Comparison of ENCODE assay signal across 13 cellular contexts in the genomic region with DNA sequence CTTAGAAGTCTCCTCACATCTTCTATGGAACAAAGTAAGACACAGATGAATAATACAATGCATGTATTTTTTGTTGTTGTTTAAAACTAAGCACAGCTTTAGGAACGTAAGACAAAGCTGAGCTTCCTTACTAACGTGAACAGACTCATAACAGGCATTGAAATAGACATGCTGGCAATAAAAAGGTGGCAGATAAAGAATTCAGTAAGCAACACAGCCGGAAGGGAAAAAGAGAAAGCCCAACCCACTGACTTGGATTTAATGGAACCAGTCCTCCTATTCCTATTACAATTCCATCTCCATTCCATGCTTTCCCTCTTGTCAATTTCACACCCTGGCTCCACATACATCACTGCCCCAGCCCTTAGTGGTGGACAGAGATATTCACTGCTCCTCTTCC.
DNase-seq lines count a peak whose midpoint lies in the region; ATAC-seq and TF ChIP-seq lines count a peak whose summit lies in the region.
"Had no signal": no experiment of that assay in that cellular context is flagged by ENCODE, and none has a peak within 500 bp of the region (broad histone marks: within the 10 kb centered on the region; RNA-seq: fewer than 3 reads in every experiment).

No MANE protein-coding gene starts in this region.

- DNase-seq in GM23338 (ENCODE audit: low spot score) (no peak), NCI-H146 treated with DMSO at 0.1 percent for 48 hours (lab: John Stamatoyannopoulos, UW; ENCODE audit: unreplicated experiment) (peak; percentile 37), endothelial cell (ENCODE audit: low spot score) (no peak), substantia nigra (lab: John Stamatoyannopoulos, UW) (no peak), midbrain (lab: John Stamatoyannopoulos, UW) (no peak)
- DNase-seq: ACHN; CD4-positive, CD25-positive, alpha-beta regulatory T cell; DMS79; HCEC 1CT had no signal

- H3K9me3 Mint-ChIP-seq in GM23338 (no peaks in the 10 kb centered on the region), endothelial cell (ENCODE audit: unreplicated experiment) (no peaks in the 10 kb centered on the region)
- H3K9me3 Mint-ChIP-seq: CD4-positive, CD25-positive, alpha-beta regulatory T cell had no signal

- no peak overlapping the region for H3K4me3 ChIP-seq in GM23338
- H3K4me3 ChIP-seq: BLaER1 treated with 17β-estradiol and CSF1 and Interleukin-3, amounts not matched to agents 10 nM and 100 nM had no signal

- no peaks in the 10 kb centered on the region for H3K79me2 ChIP-seq in GM23338 (replicated peaks; ENCODE audit: insufficient read depth)

- H3K36me3 Mint-ChIP-seq in GM23338 (ENCODE audit: low read depth): no peaks in the 10 kb centered on the region; the same call in 2 of the 3 replicates
- H3K36me3 Mint-ChIP-seq in endothelial cell (ENCODE audit: low read depth, unreplicated experiment): peaks cover 14% of the 10 kb centered on the region
- H3K36me3 Mint-ChIP-seq: CD4-positive, CD25-positive, alpha-beta regulatory T cell had no signal

- peak overlapping the region; percentile 67; the same call in 1 of the 2 replicates for H3K27ac ChIP-seq in GM23338 (ENCODE audit: low read depth)
- peak overlapping the region; percentile 37 for H3K27ac ChIP-seq in substantia nigra (ENCODE audit: low read depth, low read length, poor library complexity, severe bottlenecking)
- H3K27ac ChIP-seq: BLaER1 treated with 17β-estradiol and CSF1 and Interleukin-3, amounts not matched to agents 10 nM and 100 nM; HL-60 had no signal

- peaks cover 22% of the 10 kb centered on the region for H3K4me1 ChIP-seq in GM23338 (ENCODE audit: insufficient read depth)
- H3K4me1 ChIP-seq: BLaER1 treated with 17β-estradiol and CSF1 and Interleukin-3, amounts not matched to agents 10 nM and 100 nM had no signal

- H3K4me3 Mint-ChIP-seq in GM23338: no peak overlapping the region
- peak overlapping the region; percentile 19 for H3K4me3 Mint-ChIP-seq in endothelial cell (ENCODE audit: unreplicated experiment)
- H3K4me3 Mint-ChIP-seq: CD4-positive, CD25-positive, alpha-beta regulatory T cell had no signal

- H3F3A ChIP-seq in GM23338 (replicated peaks; ENCODE audit: low read depth): no peaks in the 10 kb centered on the region

- no peaks in the 10 kb centered on the region for H4K20me1 ChIP-seq in GM23338 (replicated peaks; ENCODE audit: insufficient read depth)
- H4K20me1 ChIP-seq: BLaER1 treated with 17β-estradiol and CSF1 and Interleukin-3, amounts not matched to agents 10 nM and 100 nM had no signal

- H2AFZ ChIP-seq in GM23338: no peak overlapping the region

- ATAC-seq in GM23338 (no peak), GM21529 (IDR thresholded peaks at IDR 0.05; ENCODE audit: unreplicated experiment) (no peak), HG02642 (IDR thresholded peaks at IDR 0.05; ENCODE audit: poor library complexity, unreplicated experiment) (no peak)

- no peak overlapping the region for H3K4me2 ChIP-seq in GM23338
- H3K4me2 ChIP-seq: BLaER1 treated with 17β-estradiol and CSF1 and Interleukin-3, amounts not matched to agents 10 nM and 100 nM had no signal

- peak overlapping the region; percentile 37; the same call in 1 of the 2 replicates for H3K27ac Mint-ChIP-seq in GM23338
- H3K27ac Mint-ChIP-seq in endothelial cell (ENCODE audit: unreplicated experiment): no peak overlapping the region
- H3K27ac Mint-ChIP-seq: CD4-positive, CD25-positive, alpha-beta regulatory T cell had no signal

- H3K4me1 Mint-ChIP-seq in GM23338 (peaks cover 46% of the 10 kb centered on the region), endothelial cell (ENCODE audit: unreplicated experiment) (no peaks in the 10 kb centered on the region)

- no peaks in the 10 kb centered on the region for H3K9me2 ChIP-seq in GM23338 (ENCODE audit: insufficient read depth)

- TF ChIP-seq CTCF in GM23338 (conservative IDR thresholded peaks at IDR 0.05; ENCODE audit: low read depth in 2 of 2) (no peak), endothelial cell (IDR thresholded peaks at IDR 0.05; ENCODE audit: unreplicated experiment) (no peak)

- H3K36me3 ChIP-seq in GM23338 (ENCODE audit: insufficient read depth): no peaks in the 10 kb centered on the region

- no peaks in the 10 kb centered on the region for H3K27me3 ChIP-seq in GM23338 (ENCODE audit: insufficient read depth)
- H3K27me3 ChIP-seq: BLaER1 treated with 17β-estradiol and CSF1 and Interleukin-3, amounts not matched to agents 10 nM and 100 nM had no signal

- H3K27me3 Mint-ChIP-seq in GM23338 (ENCODE audit: insufficient read depth, low read depth, poor library complexity) (peaks cover 5% of the 10 kb centered on the region), endothelial cell (ENCODE audit: unreplicated experiment) (peaks cover 6% of the 10 kb centered on the region)

TF ChIP-seq in GM23338, 12 proteins besides CTCF, POLR2A, EP300 and RAD21 (continues in another document):
- no peak for TF ChIP-seq ZNF114 (CRISPR knock-in tag; IDR thresholded peaks at IDR 0.05)
- no peak for TF ChIP-seq POLR2AphosphoS5 (IDR thresholded peaks at IDR 0.05; ENCODE audit: low read depth)
- TF ChIP-seq NANOG (IDR thresholded peaks at IDR 0.05; ENCODE audit: borderline replicate concordance): no peak
- no peak for TF ChIP-seq CREB1 (CRISPR knock-in tag; IDR thresholded peaks at IDR 0.05; ENCODE audit: low read depth)
- no peak for TF ChIP-seq STAT1 (IDR thresholded peaks at IDR 0.05; ENCODE audit: unreplicated experiment)
- TF ChIP-seq, protein P1, sequence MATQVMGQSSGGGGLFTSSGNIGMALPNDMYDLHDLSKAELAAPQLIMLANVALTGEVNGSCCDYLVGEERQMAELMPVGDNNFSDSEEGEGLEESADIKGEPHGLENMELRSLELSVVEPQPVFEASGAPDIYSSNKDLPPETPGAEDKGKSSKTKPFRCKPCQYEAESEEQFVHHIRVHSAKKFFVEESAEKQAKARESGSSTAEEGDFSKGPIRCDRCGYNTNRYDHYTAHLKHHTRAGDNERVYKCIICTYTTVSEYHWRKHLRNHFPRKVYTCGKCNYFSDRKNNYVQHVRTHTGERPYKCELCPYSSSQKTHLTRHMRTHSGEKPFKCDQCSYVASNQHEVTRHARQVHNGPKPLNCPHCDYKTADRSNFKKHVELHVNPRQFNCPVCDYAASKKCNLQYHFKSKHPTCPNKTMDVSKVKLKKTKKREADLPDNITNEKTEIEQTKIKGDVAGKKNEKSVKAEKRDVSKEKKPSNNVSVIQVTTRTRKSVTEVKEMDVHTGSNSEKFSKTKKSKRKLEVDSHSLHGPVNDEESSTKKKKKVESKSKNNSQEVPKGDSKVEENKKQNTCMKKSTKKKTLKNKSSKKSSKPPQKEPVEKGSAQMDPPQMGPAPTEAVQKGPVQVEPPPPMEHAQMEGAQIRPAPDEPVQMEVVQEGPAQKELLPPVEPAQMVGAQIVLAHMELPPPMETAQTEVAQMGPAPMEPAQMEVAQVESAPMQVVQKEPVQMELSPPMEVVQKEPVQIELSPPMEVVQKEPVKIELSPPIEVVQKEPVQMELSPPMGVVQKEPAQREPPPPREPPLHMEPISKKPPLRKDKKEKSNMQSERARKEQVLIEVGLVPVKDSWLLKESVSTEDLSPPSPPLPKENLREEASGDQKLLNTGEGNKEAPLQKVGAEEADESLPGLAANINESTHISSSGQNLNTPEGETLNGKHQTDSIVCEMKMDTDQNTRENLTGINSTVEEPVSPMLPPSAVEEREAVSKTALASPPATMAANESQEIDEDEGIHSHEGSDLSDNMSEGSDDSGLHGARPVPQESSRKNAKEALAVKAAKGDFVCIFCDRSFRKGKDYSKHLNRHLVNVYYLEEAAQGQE (IDR thresholded peaks at IDR 0.05; ENCODE audit: unreplicated experiment): no peak
- TF ChIP-seq, protein P2, sequence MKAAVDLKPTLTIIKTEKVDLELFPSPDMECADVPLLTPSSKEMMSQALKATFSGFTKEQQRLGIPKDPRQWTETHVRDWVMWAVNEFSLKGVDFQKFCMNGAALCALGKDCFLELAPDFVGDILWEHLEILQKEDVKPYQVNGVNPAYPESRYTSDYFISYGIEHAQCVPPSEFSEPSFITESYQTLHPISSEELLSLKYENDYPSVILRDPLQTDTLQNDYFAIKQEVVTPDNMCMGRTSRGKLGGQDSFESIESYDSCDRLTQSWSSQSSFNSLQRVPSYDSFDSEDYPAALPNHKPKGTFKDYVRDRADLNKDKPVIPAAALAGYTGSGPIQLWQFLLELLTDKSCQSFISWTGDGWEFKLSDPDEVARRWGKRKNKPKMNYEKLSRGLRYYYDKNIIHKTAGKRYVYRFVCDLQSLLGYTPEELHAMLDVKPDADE (IDR thresholded peaks at IDR 0.05): no peak
- no peak for TF ChIP-seq ZNF331 (CRISPR knock-in tag; IDR thresholded peaks at IDR 0.05; ENCODE audit: low read depth)
